14 cellular contexts compared by ENCODE assay signal in the genomic region with DNA sequence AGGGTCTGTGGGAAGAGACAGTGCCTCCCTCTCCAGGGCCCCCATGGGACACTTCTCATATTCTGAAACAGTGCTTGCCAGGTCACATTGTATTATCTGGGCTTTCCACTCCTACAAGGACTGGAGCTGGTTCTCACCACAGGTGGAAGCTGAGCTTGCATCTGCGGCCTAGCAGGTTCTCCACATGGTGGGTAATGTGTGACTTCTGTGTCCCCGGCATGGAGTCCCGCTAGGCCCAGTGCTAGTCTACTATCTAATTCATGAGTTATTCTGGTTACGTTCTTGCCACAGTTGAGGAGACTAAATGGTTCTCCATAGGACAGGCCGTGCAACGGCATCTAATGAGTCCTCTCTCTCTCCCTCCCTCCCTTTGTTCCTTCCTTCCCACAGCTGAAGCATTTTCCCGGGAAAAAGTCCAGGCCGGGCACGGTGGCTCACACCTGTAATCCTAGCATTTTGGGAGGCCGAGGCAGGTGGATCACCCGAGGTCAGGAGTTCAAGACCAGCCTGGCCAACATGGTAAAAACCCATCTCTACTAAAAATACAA. TPM values are rescaled to one million over a fixed set of nuclear protein-coding genes. Genes with fewer than 3 reads are reported as not detected.
DNase-seq lines count a peak whose midpoint lies in the region; ATAC-seq and TF ChIP-seq lines count a peak whose summit lies in the region.
"Had no signal": no experiment of that assay in that cellular context is flagged by ENCODE, and none has a peak within 500 bp of the region (broad histone marks: within the 10 kb centered on the region; RNA-seq: fewer than 3 reads in every experiment).

No MANE protein-coding gene starts in this region.

- no peaks in the 10 kb centered on the region for H3K9me2 ChIP-seq in hepatocyte (replicated peaks; ENCODE audit: insufficient read depth)

- no peaks in the 10 kb centered on the region for H3K4me1 Mint-ChIP-seq in Calu3 (ENCODE audit: low read depth, unreplicated experiment)
- peaks cover 4% of the 10 kb centered on the region for H3K4me1 Mint-ChIP-seq in type B pancreatic cell (ENCODE audit: unreplicated experiment)
- H3K4me1 Mint-ChIP-seq in CD4-positive, alpha-beta memory T cell: peaks cover 0 to 7% (median 1%) of the 10 kb centered on the region in 4 donors

- H3K27me3 Mint-ChIP-seq in Calu3 (ENCODE audit: unreplicated experiment) (peaks cover 35% of the 10 kb centered on the region), type B pancreatic cell (peaks cover 9% of the 10 kb centered on the region)
- H3K27me3 Mint-ChIP-seq in CD4-positive, alpha-beta memory T cell: peaks cover 1% of the 10 kb centered on the region in 2 donors

- peak; percentile 1 for TF ChIP-seq CTCF in Calu3 (IDR thresholded peaks at IDR 0.05; ENCODE audit: unreplicated experiment)
- TF ChIP-seq CTCF in KMS-11 (conservative IDR thresholded peaks at IDR 0.05; ENCODE audit: low read depth, low read length): no peak
- no peak for TF ChIP-seq CTCF in hepatocyte (IDR thresholded peaks at IDR 0.05; ENCODE audit: poor library complexity)
- no peak for TF ChIP-seq CTCF in type B pancreatic cell (conservative IDR thresholded peaks at IDR 0.05)

- H2AFZ ChIP-seq in KMS-11 (ENCODE audit: low read depth): peak overlapping the region; percentile 95; the same call in 1 of the 2 replicates
- H2AFZ ChIP-seq in hepatocyte: no peak overlapping the region

- no peak overlapping the region for H3K9ac ChIP-seq in KMS-11

- H3K27ac Mint-ChIP-seq in Calu3 (ENCODE audit: unreplicated experiment) (no peak overlapping the region), type B pancreatic cell (no peak overlapping the region)
- H3K27ac Mint-ChIP-seq in CD4-positive, alpha-beta memory T cell: no peak overlapping the region
- H3K27ac Mint-ChIP-seq: CD8-positive, alpha-beta T cell had no signal

- CTCF ChIA-PET in Calu3 (lab: Charles Lee): interaction anchor here (1.1 to 2.4 kb wide), 3 partner anchors 14 to 233 kb away, joined by 4 to 9 read pairs (median 9); no protein-coding TSS in a partner anchor
- CTCF ChIA-PET in CD4-positive, alpha-beta memory T cell (lab: Charles Lee; ENCODE audit: partially characterized antibody): interaction anchor here (0.6 to 9.4 kb wide), 21 partner anchors 10 to 443 kb away, joined by 3 to 171 read pairs (median 6); partner anchors contain the start of gene CACUL1

- no peaks in the 10 kb centered on the region for H4K20me1 ChIP-seq in KMS-11 (ENCODE audit: insufficient read depth)
- no peaks in the 10 kb centered on the region for H4K20me1 ChIP-seq in hepatocyte (ENCODE audit: insufficient read depth, poor library complexity, severe bottlenecking)

- H3K27me3 ChIP-seq in KMS-11 (ENCODE audit: insufficient read depth, low read depth) (no peaks in the 10 kb centered on the region), hepatocyte (no peaks in the 10 kb centered on the region), aorta (ENCODE audit: control insufficient read depth in 1 of 2, insufficient read depth in 2 of 2, low read length in 1 of 2) (no peaks in the 10 kb centered on the region)
- no peaks in the 10 kb centered on the region for H3K27me3 ChIP-seq in CD4-positive, alpha-beta memory T cell (ENCODE audit: insufficient read depth, low read length)
- H3K27me3 ChIP-seq: BE2C had no signal

- H3K4me2 ChIP-seq in KMS-11 (peak overlapping the region; percentile 47; the same call in 1 of the 2 replicates), hepatocyte (peak overlapping the region; percentile 47)

- H3K4me3 Mint-ChIP-seq in Calu3 (ENCODE audit: low read depth, unreplicated experiment) (no peak overlapping the region), type B pancreatic cell (no peak overlapping the region)
- H3K4me3 Mint-ChIP-seq in CD4-positive, alpha-beta memory T cell: no peak overlapping the region
- H3K4me3 Mint-ChIP-seq: CD8-positive, alpha-beta T cell had no signal

- H3K9me3 ChIP-seq in hepatocyte (ENCODE audit: low read depth) (no peaks in the 10 kb centered on the region), aorta (ENCODE audit: control insufficient read depth, low read length) (peaks cover 3% of the 10 kb centered on the region)
- no peaks in the 10 kb centered on the region for H3K9me3 ChIP-seq in CD4-positive, alpha-beta memory T cell (ENCODE audit: control insufficient read depth in 1 of 2, low read length in 2 of 2)
- H3K9me3 ChIP-seq: BE2C had no signal

- intact Hi-C loops in Calu3 (cut with micrococcal nuclease; ENCODE audit: unreplicated experiment): loop anchor here (1.0 to 5.0 kb wide), 3 partner anchors 154 to 465 kb away; no protein-coding TSS in a partner anchor
- intact Hi-C loops in CD4-positive, alpha-beta memory T cell (cut with micrococcal nuclease): loop anchor here (1.0 kb wide), 2 partner anchors 154 to 462 kb away; partner anchors contain the start of gene NANOS1
- intact Hi-C loops in aorta (cut with DNase I): loop anchor here (1.0 to 10.0 kb wide), 3 partner anchors 153 to 237 kb away; no protein-coding TSS in a partner anchor

- DNase-seq in Calu3: no peak
- DNase-seq in hepatocyte (ENCODE audit: low spot score): no peak
- peak; percentile 62 for DNase-seq in type B pancreatic cell (ENCODE audit: extremely low spot score, unreplicated experiment)
- no peak for DNase-seq in CD4-positive, alpha-beta memory T cell
- DNase-seq in NCI-H226: no peak
- DNase-seq in aorta: no peak

- 81% methylated on average over 11 of the region's 11 CpGs for WGBS in hepatocyte (ENCODE audit: low lambda C conversion rate, missing lambda C conversion rate)
- 77% methylated on average over 11 of the region's 11 CpGs for WGBS in aorta, 2 donors

- H3K79me2 ChIP-seq in KMS-11 (ENCODE audit: insufficient read depth, low read depth) (no peaks in the 10 kb centered on the region), hepatocyte (no peaks in the 10 kb centered on the region)

- H3K36me3 ChIP-seq in KMS-11 (ENCODE audit: insufficient read depth) (no peaks in the 10 kb centered on the region), hepatocyte (replicated peaks; ENCODE audit: insufficient read depth, low read depth) (no peaks in the 10 kb centered on the region), aorta (ENCODE audit: control insufficient read depth in 1 of 2, insufficient read depth in 2 of 2, low read length in 1 of 2) (no peaks in the 10 kb centered on the region)
- H3K36me3 ChIP-seq in CD4-positive, alpha-beta memory T cell (ENCODE audit: insufficient read depth, low read length): no peaks in the 10 kb centered on the region
- H3K36me3 ChIP-seq: BE2C had no signal

- H3K4me1 ChIP-seq in KMS-11 (ENCODE audit: low read depth, poor library complexity, severe bottlenecking) (peaks cover 9% of the 10 kb centered on the region), hepatocyte (ENCODE audit: insufficient read depth) (no peaks in the 10 kb centered on the region), aorta (ENCODE audit: control insufficient read depth in 1 of 2, insufficient read depth in 2 of 2, low read length in 2 of 2) (no peaks in the 10 kb centered on the region)
- no peaks in the 10 kb centered on the region for H3K4me1 ChIP-seq in CD4-positive, alpha-beta memory T cell (ENCODE audit: insufficient read depth, low read length)

- H3K36me3 Mint-ChIP-seq in Calu3 (ENCODE audit: insufficient read depth, unreplicated experiment): no peaks in the 10 kb centered on the region
- no peaks in the 10 kb centered on the region for H3K36me3 Mint-ChIP-seq in type B pancreatic cell
- H3K36me3 Mint-ChIP-seq in CD4-positive, alpha-beta memory T cell: no peaks in the 10 kb centered on the region
- H3K36me3 Mint-ChIP-seq: CD8-positive, alpha-beta T cell had no signal

- POLR2A ChIA-PET in CD4-positive, alpha-beta memory T cell (lab: Charles Lee; ENCODE audit: partially characterized antibody): interaction anchor here (0.8 kb wide), 1 partner anchor 93 kb away, joined by 3 read pairs; no protein-coding TSS in a partner anchor

- no peak overlapping the region for H3K4me3 ChIP-seq in KMS-11 (IDR thresholded peaks at IDR 0.05; ENCODE audit: insufficient read depth, low read depth, low read length)
- H3K4me3 ChIP-seq in hepatocyte: no peak overlapping the region
- no peak overlapping the region for H3K4me3 ChIP-seq in CD4-positive, alpha-beta memory T cell (ENCODE audit: low read length in 2 of 2)
- no peak overlapping the region for H3K4me3 ChIP-seq in aorta (ENCODE audit: low read length in 2 of 2)

- ATAC-seq in aorta (ENCODE audit: low FRiP score): no peak

- no peaks in the 10 kb centered on the region for H3K9me3 Mint-ChIP-seq in Calu3 (ENCODE audit: low read depth, unreplicated experiment)
- H3K9me3 Mint-ChIP-seq in type B pancreatic cell: no peaks in the 10 kb centered on the region
- H3K9me3 Mint-ChIP-seq in CD4-positive, alpha-beta memory T cell: no peaks in the 10 kb centered on the region
- H3K9me3 Mint-ChIP-seq: CD8-positive, alpha-beta T cell had no signal

- BruUV-seq in Calu3 (replicated peaks; lab: Mats Ljungman, UMichigan): no TSS peak

- H3K27ac ChIP-seq in KMS-11 (no peak overlapping the region), hepatocyte (no peak overlapping the region), aorta (ENCODE audit: low read depth in 1 of 2, low read length in 2 of 2) (no peak overlapping the region)
- no peak overlapping the region for H3K27ac ChIP-seq in CD4-positive, alpha-beta memory T cell (ENCODE audit: low read depth, low read length)
- H3K27ac ChIP-seq: C4-2B had no signal

RNA-seq across cellular contexts. Expression of gene PRLHR, which starts 27.7 kb away (rescaled TPM):
- total RNA-seq in Calu3 (2022) (not detected in 2 replicates), hepatocyte (not detected in 2 replicates), type B pancreatic cell (ENCODE audit: low replicate concordance) (2.6 and 3.3 TPM in 2 replicates), aorta (not detected)
- polyA plus RNA-seq in hepatocyte (not detected in 2 replicates), aorta (not detected)
- not detected for total RNA-seq in CD4-positive, alpha-beta memory T cell
- not detected for polyA plus RNA-seq in CD4-positive, alpha-beta memory T cell
- total RNA-seq: CD8-positive, alpha-beta T cell; H4; HT-29; IMR-90 had no signal
- polyA plus RNA-seq: AG04450, IMR-90 had no signal
